ENCODE assay signal across 8 cellular contexts in the genomic region with DNA sequence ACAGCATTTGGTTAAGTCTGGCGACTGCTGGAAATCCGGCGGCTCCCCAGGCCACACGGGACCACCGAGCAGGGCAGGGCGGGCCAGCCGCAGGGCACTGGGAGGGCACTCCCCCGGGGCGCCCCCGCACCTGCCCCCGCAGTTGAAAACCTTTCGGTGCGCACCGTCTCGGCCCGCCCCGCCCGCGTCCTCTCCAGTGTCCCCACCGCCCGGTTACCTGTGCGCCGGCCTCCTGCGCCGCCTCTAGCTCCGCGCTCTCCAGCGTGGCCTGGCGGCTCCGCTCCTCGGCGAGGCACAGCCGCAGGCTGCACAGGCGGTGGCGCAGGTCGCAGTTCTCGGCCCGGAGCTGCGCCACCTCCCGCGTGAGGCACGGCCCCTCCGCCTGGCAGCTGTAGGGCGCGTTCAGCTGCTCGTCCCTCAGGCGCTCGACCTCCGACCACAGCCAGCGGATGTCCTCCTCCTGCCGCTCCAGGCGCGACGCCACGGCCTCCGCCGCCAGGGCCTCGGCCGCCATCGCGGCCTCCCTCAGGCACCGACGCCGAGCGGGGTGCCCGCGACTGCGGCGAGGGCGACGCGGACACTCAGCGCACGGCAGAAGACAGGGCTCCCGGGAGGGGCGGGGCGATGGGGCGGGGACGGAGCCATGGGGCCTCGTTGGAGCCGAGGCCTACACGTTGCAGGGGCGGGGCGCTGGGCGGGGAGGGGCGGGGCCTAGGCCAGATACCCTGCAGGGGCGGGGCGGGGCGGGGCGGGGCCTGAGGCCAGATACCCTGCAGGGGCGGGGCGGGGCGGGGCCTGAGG. TPM values are rescaled to one million over a fixed set of nuclear protein-coding genes. Genes with fewer than 3 reads are reported as not detected.
DNase-seq lines count a peak whose midpoint lies in the region; TF ChIP-seq lines count a peak whose summit lies in the region.

TARS3 (minus strand) TSS at position 600 of the 801 bp plus-strand sequence; CDS start at position 514, 86 bp downstream.

- H3K36me3 ChIP-seq in MG63 (peaks cover 21% of the 10 kb centered on the region), osteoblast (ENCODE audit: insufficient read depth, low read length) (peaks cover 20% of the 10 kb centered on the region), testis (ENCODE audit: low read depth, missing control alignments) (no peaks in the 10 kb centered on the region)

- intact Hi-C loops in testis (cut with DNase I; ENCODE audit: low total_unique reads) = no loop called here

- no peaks in the 10 kb centered on the region for H3K27me3 ChIP-seq in MG63
- H3K27me3 ChIP-seq in osteoblast (ENCODE audit: insufficient read depth, low read length) = no peaks in the 10 kb centered on the region
- H3K27me3 ChIP-seq in testis = no peaks in the 10 kb centered on the region

- WGBS in testis, 2 donors = 0 to 1% methylated on average over 10 to 74 of the region's 93 CpGs

- H3K4me3 ChIP-seq in MG63 (peak within 1 kb of the TSS; percentile 75), osteoblast (ENCODE audit: insufficient read depth, low read length) (peak within 1 kb of the TSS; percentile 87), testis (peak within 1 kb of the TSS; percentile 90)

- peak within 1 kb of the TSS; percentile 91 for H3K4me3 Mint-ChIP-seq in activated naive CD4-positive, alpha-beta T cell treated with anti-CD3 and anti-CD28 coated beads, Interleukin-2, amount 10 ng/mL, durations not matched to agents 7 days and 5 days

- CTCF ChIA-PET in activated naive CD4-positive, alpha-beta T cell treated with anti-CD3 and anti-CD28 coated beads, Interleukin-2, amount 10 ng/mL, durations not matched to agents 7 days and 5 days (lab: Charles Lee) = interaction anchor here (0.9 to 1.1 kb wide), 2 partner anchors 11 to 12 kb away, joined by 3 read pairs; no protein-coding TSS in a partner anchor

- TF ChIP-seq POLR2A in testis (IDR thresholded peaks at IDR 0.05) = no peak

- no peaks in the 10 kb centered on the region for H3K9me3 ChIP-seq in MG63
- no peaks in the 10 kb centered on the region for H3K9me3 ChIP-seq in osteoblast (ENCODE audit: low read depth, low read length)
- H3K9me3 ChIP-seq in testis = no peaks in the 10 kb centered on the region

- H3K4me1 ChIP-seq in osteoblast (ENCODE audit: insufficient read depth, low read length) (peaks cover 8% of the 10 kb centered on the region), testis (peaks cover 11% of the 10 kb centered on the region)

- no peak for TF ChIP-seq CTCF in osteoblast (IDR thresholded peaks at IDR 0.05; ENCODE audit: extremely low read depth, low read depth, low read length)
- TF ChIP-seq CTCF in testis (IDR thresholded peaks at IDR 0.05) = peak in 1 of 3 experiments; percentile 8

- peaks cover 5% of the 10 kb centered on the region for H3K27me3 Mint-ChIP-seq in activated naive CD4-positive, alpha-beta T cell treated with anti-CD3 and anti-CD28 coated beads, Interleukin-2, amount 10 ng/mL, durations not matched to agents 7 days and 5 days

- H3K4me2 ChIP-seq in osteoblast (ENCODE audit: insufficient read depth, low read length) = peak within 1 kb of the TSS; percentile 95

- H3K27ac ChIP-seq in osteoblast (ENCODE audit: low read depth, low read length) (peak within 1 kb of the TSS; percentile 61), testis (peak within 1 kb of the TSS; percentile 81 to 88)

- H3K9me3 Mint-ChIP-seq in activated naive CD4-positive, alpha-beta T cell treated with anti-CD3 and anti-CD28 coated beads, Interleukin-2, amount 10 ng/mL, durations not matched to agents 7 days and 5 days = no peaks in the 10 kb centered on the region

- DNase-seq in GM04504 (ENCODE audit: low read depth) (peak; percentile 73), HCEC 1CT (peak; percentile 85), MG63 (peak; percentile 95), SK-N-DZ (ENCODE audit: low spot score) (peak; percentile 84), glomerular endothelial cell (ENCODE audit: extremely low read depth, low read depth, low spot score) (no peak), osteoblast (ENCODE audit: insufficient read length, low spot score, missing footprints) (peak; percentile 97), testis (peak; percentile 97)
- peak; percentile 97 for DNase-seq in activated naive CD4-positive, alpha-beta T cell treated with anti-CD3 and anti-CD28 coated beads, Interleukin-2, amount 10 ng/mL, durations not matched to agents 7 days and 5 days

- peaks cover 4% of the 10 kb centered on the region for H4K20me1 ChIP-seq in osteoblast (ENCODE audit: insufficient read depth, low read length)

- peak within 1 kb of the TSS; percentile 91 for H2AFZ ChIP-seq in osteoblast (ENCODE audit: low read length)

- peak within 1 kb of the TSS; percentile 97 for H3K27ac Mint-ChIP-seq in activated naive CD4-positive, alpha-beta T cell treated with anti-CD3 and anti-CD28 coated beads, Interleukin-2, amount 10 ng/mL, durations not matched to agents 7 days and 5 days

- H3K4me1 Mint-ChIP-seq in activated naive CD4-positive, alpha-beta T cell treated with anti-CD3 and anti-CD28 coated beads, Interleukin-2, amount 10 ng/mL, durations not matched to agents 7 days and 5 days = peaks cover 24% of the 10 kb centered on the region

- H3K36me3 Mint-ChIP-seq in activated naive CD4-positive, alpha-beta T cell treated with anti-CD3 and anti-CD28 coated beads, Interleukin-2, amount 10 ng/mL, durations not matched to agents 7 days and 5 days = peaks cover 35% of the 10 kb centered on the region

- peaks cover 2% of the 10 kb centered on the region for H3K79me2 ChIP-seq in osteoblast (ENCODE audit: insufficient read depth, low read length)

RNA-seq across cellular contexts. Expression of gene TARS3, which starts in this region (rescaled TPM):
- 9.1 and 11.4 TPM in 2 replicates for total RNA-seq in MG63 (2014; rRNA removed; shearing (Covaris generic); ENCODE audit: low replicate concordance)
- 12.6 and 12.7 TPM in 2 replicates for polyA plus RNA-seq in SK-N-DZ (2014; cell fraction: cytosol; rRNA removed)
- polyA plus RNA-seq in SK-N-DZ (2014; cell fraction: nucleus; rRNA removed) = 13.1 and 13.7 TPM in 2 replicates
- total RNA-seq in glomerular endothelial cell = 8.5 and 10.1 TPM in 2 replicates
- 8.7 and 15.0 TPM in 2 replicates for total RNA-seq in osteoblast
- total RNA-seq in testis = 10 to 100 TPM; 25.0 to 40.2 TPM
- polyA plus RNA-seq in testis (ENCODE audit: insufficient read depth, low read depth, low replicate concordance) = 10.3 TPM
